ENCODE assay signal across 13 cellular contexts in genomic region chr9:130995399-130995941, GRCh38. TPM values are rescaled to one million over a fixed set of nuclear protein-coding genes. Genes with fewer than 3 reads are reported as not detected.
DNase-seq lines count a peak whose midpoint lies in the region; ATAC-seq, FAIRE-seq and TF ChIP-seq lines count a peak whose summit lies in the region.
"Had no signal": no experiment of that assay in that cellular context is flagged by ENCODE, and none has a peak within 500 bp of the region (broad histone marks: within the 10 kb centered on the region; RNA-seq: fewer than 3 reads in every experiment).

No MANE protein-coding gene starts in this region.

- ATAC-seq in A549 = peak; percentile 37 to 63
- ATAC-seq in heart left ventricle = peak in 1 of 4 donors; percentile 25
- no peak for ATAC-seq in HG03097 (IDR thresholded peaks at IDR 0.05; ENCODE audit: low FRiP score, unreplicated experiment)

- H3K36me3 Mint-ChIP-seq in Calu3 (ENCODE audit: insufficient read depth, unreplicated experiment) = peaks cover 5% of the 10 kb centered on the region

- TF ChIP-seq POLR2A in A549 (IDR thresholded peaks at IDR 0.05; ENCODE audit: low read length) = no peak
- TF ChIP-seq POLR2A in heart left ventricle (IDR thresholded peaks at IDR 0.05) = no peak

- BruUV-seq in Calu3 (replicated peaks; lab: Mats Ljungman, UMichigan) = no TSS peak

- peaks cover 0 to 17% (median 6%) of the 10 kb centered on the region in 9 donors for H3K27me3 ChIP-seq in heart left ventricle

- H3K27ac ChIP-seq in A549 (peak overlapping the region; percentile 45 to 68; a peak in 4 of 6 replicates), HEK293 (ENCODE audit: extremely low read depth, low read depth, low read length) (no peak overlapping the region), heart left ventricle (no peak overlapping the region)
- H3K27ac ChIP-seq: heart right ventricle, sigmoid colon had no signal

- no peak overlapping the region for H3K4me3 Mint-ChIP-seq in Calu3 (ENCODE audit: low read depth, unreplicated experiment)

- POLR2A ChIA-PET in A549 (lab: Yijun Ruan, JAX) = no interaction called here
- POLR2A ChIA-PET in HEK293 (lab: Yijun Ruan, JAX) = no interaction called here

- DNase-seq in A549 (ENCODE audit: low read depth in 1 of 2, low spot score in 1 of 2) (peak; percentile 49 to 63), SKM-1 (lab: John Stamatoyannopoulos, UW; ENCODE audit: unreplicated experiment) (peak; percentile 31), heart left ventricle (peak; percentile 34 to 67 (median 50)), NCI-H524 treated with DMSO at 0.1 percent for 48 hours (lab: John Stamatoyannopoulos, UW) (no peak), Calu3 (no peak), NCI-H1048 (lab: John Stamatoyannopoulos, UW) (no peak)
- DNase-seq: activated effector memory CD4-positive, alpha-beta T cell treated with Interleukin-2 at 50 U/mL for 16 hours; DMS79; NK-92 treated with Interleukin-12 subunit alpha and Interleukin-12 subunit beta, amount 100 ng/mL, for 24 hours; sigmoid colon had no signal

- H3K27ac Mint-ChIP-seq in Calu3 (ENCODE audit: unreplicated experiment) = no peak overlapping the region

- H3K4me2 ChIP-seq in A549 = peak overlapping the region; percentile 29; the same call in 2 of the 3 replicates

- TF ChIP-seq CTCF in A549 (IDR thresholded peaks at IDR 0.05) (no peak), HEK293 (tag by site-specific recombination; IDR thresholded peaks at IDR 0.05) (no peak), heart left ventricle (IDR thresholded peaks at IDR 0.05) (no peak), Calu3 (IDR thresholded peaks at IDR 0.05; ENCODE audit: unreplicated experiment) (no peak)

- CTCF ChIA-PET in A549 (lab: Yijun Ruan, JAX) (interaction anchor here (0.6 to 19.3 kb wide), 7 partner anchors 9 to 129 kb away, joined by 3 to 286 read pairs (median 60); partner anchors contain the start of gene LAMC3), HEK293 (lab: Yijun Ruan, JAX) (interaction anchor here (0.5 to 6.2 kb wide), 5 partner anchors 10 to 129 kb away, joined by 3 to 242 read pairs (median 4); partner anchors contain the start of gene LAMC3), Calu3 (lab: Charles Lee) (no interaction called here)

- FAIRE-seq in A549 (lab: Jason Lieb, UNC) = no peak

- no peak overlapping the region for H3K4me3 ChIP-seq in A549
- H3K4me3 ChIP-seq in HEK293 (ENCODE audit: low read depth, low read length) = no peak overlapping the region
- H3K4me3 ChIP-seq in heart left ventricle = no peak overlapping the region
- H3K4me3 ChIP-seq: heart right ventricle, sigmoid colon had no signal

- intact Hi-C loops in heart left ventricle (cut with DNase I) (loop anchor here in 8 of 10 donors (5.0 to 10.0 kb wide), 8 partner anchors 53 to 298 kb away; partner anchors contain the start of gene FIBCD1 (in 1 of the 8)), Calu3 (cut with micrococcal nuclease; ENCODE audit: unreplicated experiment) (loop anchor here (5.0 kb wide), 1 partner anchor 128 kb away; no protein-coding TSS in a partner anchor)

- WGBS in A549 (ENCODE audit: missing lambda C conversion rate) = 37% methylated on average over 10 of the region's 10 CpGs
- 31 to 43% (median 33%) methylated on average over 9 to 10 of the region's 10 CpGs for WGBS in heart left ventricle, 4 donors

- no peak for TF ChIP-seq RAD21 in A549 (conservative IDR thresholded peaks at IDR 0.05 in 1 of 2, IDR thresholded peaks at IDR 0.05 in 1 of 2)

- H3K9me3 ChIP-seq in A549 (no peaks in the 10 kb centered on the region), HEK293 (ENCODE audit: control insufficient read depth, insufficient read depth, low read depth, low read length) (no peaks in the 10 kb centered on the region), heart left ventricle (no peaks in the 10 kb centered on the region)
- H3K9me3 ChIP-seq: heart right ventricle, sigmoid colon had no signal

- no peaks in the 10 kb centered on the region for H3K9me3 Mint-ChIP-seq in Calu3 (ENCODE audit: low read depth, unreplicated experiment)

- H3K27me3 Mint-ChIP-seq in Calu3 (ENCODE audit: unreplicated experiment) = peaks cover 54% of the 10 kb centered on the region

- no peak for TF ChIP-seq EP300 in A549 (IDR thresholded peaks at IDR 0.05)

- no peaks in the 10 kb centered on the region for H3K4me1 Mint-ChIP-seq in Calu3 (ENCODE audit: low read depth, unreplicated experiment)

- H3K36me3 ChIP-seq in HEK293 (ENCODE audit: control insufficient read depth in 2 of 2, insufficient read depth in 1 of 2, low read length in 2 of 2) (no peaks in the 10 kb centered on the region), heart left ventricle (no peaks in the 10 kb centered on the region)
- H3K36me3 ChIP-seq: heart right ventricle, sigmoid colon had no signal

- H3K4me1 ChIP-seq in A549 (peaks cover 26% of the 10 kb centered on the region), HEK293 (ENCODE audit: control insufficient read depth, insufficient read depth, low read length) (no peaks in the 10 kb centered on the region), heart left ventricle (peaks cover 0 to 13% (median 0%) of the 10 kb centered on the region in 12 donors)
- H3K4me1 ChIP-seq: sigmoid colon had no signal

TF ChIP-seq in A549, 52 proteins besides CTCF, POLR2A, EP300 and RAD21:
- 0 out of 2 replicates have a peak, but pooled peaks have one; percentile 20 for TF ChIP-seq MAX (IDR thresholded peaks at IDR 0.05)
- TF ChIP-seq USF2 (IDR thresholded peaks at IDR 0.05) = no peak

TF ChIP-seq in HEK293, 187 proteins besides CTCF, POLR2A, EP300 and RAD21:
- TF ChIP-seq ZIC2 (tag by site-specific recombination; IDR thresholded peaks at IDR 0.05) (0 out of 2 replicates have a peak, but pooled peaks have one; percentile 6), ZBTB44 (tag by site-specific recombination; IDR thresholded peaks at IDR 0.05) (no peak), ZNF514 (tag by site-specific recombination; IDR thresholded peaks at IDR 0.05) (no peak), KLF1 (tag by site-specific recombination; IDR thresholded peaks at IDR 0.05) (peak; percentile 18; the same call in 1 of the 2 replicates), ZBTB17 (tag by site-specific recombination; IDR thresholded peaks at IDR 0.05) (peak; percentile 95), GLIS2 (tag by site-specific recombination; IDR thresholded peaks at IDR 0.05) (0 out of 2 replicates have a peak, but pooled peaks have one; percentile 31), ZNF600 (tag by site-specific recombination; IDR thresholded peaks at IDR 0.05) (peak; percentile 59), ZBTB48 (tag by site-specific recombination; IDR thresholded peaks at IDR 0.05) (peak; percentile 69; the same call in 1 of the 2 replicates)

RNA-seq across cellular contexts. Expression of gene LAMC3, which starts 13.5 kb away (rescaled TPM):
- polyA plus RNA-seq in A549 (2011; rRNA removed) = 1.0 TPM in 2 replicates
- 2.7 and 3.3 TPM in 2 replicates for polyA plus RNA-seq in A549 (2012; cell fraction: cytosol; rRNA removed)
- polyA plus RNA-seq in A549 (2012; cell fraction: nucleus; rRNA removed) = 14.3 and 18.2 TPM in 2 replicates
- 1.5 TPM in 3 replicates for polyA plus RNA-seq in A549 (2017; fragmentation: RNase III; extraction: RNeasy Plus Mini Kit Qiagen cat#74134 plus additional on column Dnase treatment)
- polyA minus RNA-seq in A549 (2011; rRNA and poly(A)+ RNA removed) = 0.41 and 0.73 TPM in 2 replicates
- 1 to 10 TPM in 3 of 9 donors, under 1 TPM in 6; 0.11 to 1.8 (median 0.69) TPM for total RNA-seq in heart left ventricle
- under 1 TPM; 0.27 to 0.67 TPM for polyA plus RNA-seq in heart left ventricle
- total RNA-seq in Calu3 (2022) = not detected in 2 replicates

RNA-seq across cellular contexts. Expression of gene FIBCD1, which starts 56.4 kb away (rescaled TPM):
- polyA plus RNA-seq in A549 (2011; rRNA removed) = 4.8 and 4.9 TPM in 2 replicates
- 4.9 and 6.2 TPM in 2 replicates for polyA plus RNA-seq in A549 (2012; cell fraction: cytosol; rRNA removed)
- polyA plus RNA-seq in A549 (2012; cell fraction: nucleus; rRNA removed) = 8.9 and 11.6 TPM in 2 replicates
- 3.5 to 5.0 TPM (median 4.8 TPM) in 3 replicates for polyA plus RNA-seq in A549 (2017; fragmentation: RNase III; extraction: RNeasy Plus Mini Kit Qiagen cat#74134 plus additional on column Dnase treatment)
- 2.9 and 3.1 TPM in 2 replicates for polyA minus RNA-seq in A549 (2011; rRNA and poly(A)+ RNA removed)
- 1 to 10 TPM in 4 of 9 donors, under 1 TPM in 3, not detected in 2; 0.24 to 2.3 (median 1.1) TPM for total RNA-seq in heart left ventricle
- polyA plus RNA-seq in heart left ventricle = 1 to 10 TPM; 2.9 to 3.9 TPM
- total RNA-seq in Calu3 (2022) = 1.4 and 1.5 TPM in 2 replicates

Comparison
In these comparisons a context has a peak if more than half of its experiments do, and no peak if none do; other contexts are left out.
1. DNase-seq: peak in A549 (2 of 2), SKM-1 (single experiment) and heart left ventricle (5 of 5); none in NCI-H524 treated with DMSO at 0.1 percent for 48 hours (single experiment), Calu3 (single experiment) and NCI-H1048 (single experiment).
2. H3K27ac ChIP-seq: peak in A549 (2 of 2); none in HEK293 (single experiment) and heart left ventricle (0 of 12).